Comparison of ENCODE assay signal across 8 cellular contexts in the genomic region with DNA sequence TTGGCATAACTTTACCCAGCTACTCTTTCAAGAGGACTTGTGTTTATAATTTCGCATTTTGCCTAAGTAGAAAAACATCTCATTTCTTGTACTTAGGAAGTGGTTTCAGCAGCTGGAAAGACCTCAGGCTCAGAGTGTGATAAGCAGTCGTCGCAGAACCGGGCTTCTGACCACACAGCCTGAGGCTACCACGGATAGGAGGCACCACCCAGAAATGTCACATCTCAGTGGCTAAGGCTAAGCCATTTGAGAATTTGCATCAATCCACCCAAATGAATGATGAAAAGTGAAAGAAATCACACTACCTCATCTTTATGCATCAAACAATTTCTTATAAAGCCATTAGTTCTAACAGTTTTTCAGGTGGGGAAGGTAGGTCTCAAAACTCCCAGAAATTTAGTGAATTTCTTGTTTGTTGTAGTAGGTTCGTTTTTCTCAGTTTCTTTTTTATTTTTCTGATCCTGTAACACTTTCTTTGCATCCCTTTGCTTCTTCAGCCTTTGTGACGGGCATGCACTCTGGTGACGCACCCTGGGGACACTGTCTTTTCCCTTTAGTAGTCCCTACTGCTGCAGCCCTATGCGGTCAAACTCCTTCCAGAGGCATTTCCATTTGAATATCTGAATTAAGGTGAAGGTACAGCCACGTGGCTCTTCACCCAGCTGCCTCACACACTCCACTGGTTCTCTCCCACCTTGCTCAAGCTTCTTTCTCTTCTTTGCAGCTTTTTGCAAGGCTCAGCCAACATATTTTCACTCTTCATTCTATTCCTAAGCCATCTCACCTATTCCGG.
DNase-seq lines count a peak whose midpoint lies in the region; ATAC-seq, FAIRE-seq and TF ChIP-seq lines count a peak whose summit lies in the region.

No MANE protein-coding gene starts in this region.

- no peaks in the 10 kb centered on the region for H3K9me3 Mint-ChIP-seq in activated CD8-positive, alpha-beta T cell treated with anti-CD3 and anti-CD28 coated beads for 36 hours

- no peak overlapping the region for H3K4me2 ChIP-seq in osteoblast (ENCODE audit: insufficient read depth, low read length)

- POLR2A ChIA-PET in activated CD8-positive, alpha-beta T cell treated with anti-CD3 and anti-CD28 coated beads for 36 hours (lab: Charles Lee), result no interaction called here

- H3K4me3 Mint-ChIP-seq in activated CD8-positive, alpha-beta T cell treated with anti-CD3 and anti-CD28 coated beads for 36 hours, result peak overlapping the region; percentile 35

- H3K9me3 ChIP-seq in osteoblast (ENCODE audit: low read depth, low read length) (no peaks in the 10 kb centered on the region), suprapubic skin (no peaks in the 10 kb centered on the region)

- H3K4me3 ChIP-seq in osteoblast (ENCODE audit: insufficient read depth, low read length) (no peak overlapping the region), suprapubic skin (no peak overlapping the region)

- intact Hi-C loops in activated CD8-positive, alpha-beta T cell treated with anti-CD3 and anti-CD28 coated beads for 36 hours (cut with micrococcal nuclease), result no loop called here

- H3K36me3 ChIP-seq in osteoblast (ENCODE audit: insufficient read depth, low read length) (no peaks in the 10 kb centered on the region), suprapubic skin (no peaks in the 10 kb centered on the region)

- no peak for TF ChIP-seq CTCF in activated CD8-positive, alpha-beta T cell treated with anti-CD3 and anti-CD28 coated beads for 36 hours (IDR thresholded peaks at IDR 0.05)
- TF ChIP-seq CTCF in osteoblast (IDR thresholded peaks at IDR 0.05; ENCODE audit: extremely low read depth, low read depth, low read length) (no peak), suprapubic skin (IDR thresholded peaks at IDR 0.05) (no peak)

- FAIRE-seq in GM12891 (lab: Jason Lieb, UNC), result peak; percentile 90

- H3K4me1 Mint-ChIP-seq in activated CD8-positive, alpha-beta T cell treated with anti-CD3 and anti-CD28 coated beads for 36 hours (ENCODE audit: low read depth), result peaks cover 42% of the 10 kb centered on the region

- TF ChIP-seq POLR2A in GM12891 (IDR thresholded peaks at IDR 0.05; ENCODE audit: low read depth, low read length) (no peak), suprapubic skin (IDR thresholded peaks at IDR 0.05) (no peak)

- no peaks in the 10 kb centered on the region for H3K36me3 Mint-ChIP-seq in activated CD8-positive, alpha-beta T cell treated with anti-CD3 and anti-CD28 coated beads for 36 hours (ENCODE audit: low read depth)

- WGBS in suprapubic skin, result 43% methylated on average over 11 of the region's 11 CpGs

- peak overlapping the region; percentile 44 for H2AFZ ChIP-seq in osteoblast (ENCODE audit: low read length)

- DNase-seq in GM12891 (ENCODE audit: insufficient read length, low spot score) (no peak), osteoblast (ENCODE audit: insufficient read length, low spot score, missing footprints) (no peak), suprapubic skin (ENCODE audit: low spot score in 2 of 2) (no peak), NCI-H2081 (lab: John Stamatoyannopoulos, UW) (no peak)
- DNase-seq in activated CD8-positive, alpha-beta T cell treated with anti-CD3 and anti-CD28 coated beads for 36 hours, result peak; percentile 76
- DNase-seq in activated CD4-positive, CD25-positive, alpha-beta regulatory T cell treated with anti-CD3 and anti-CD28 coated beads, Interleukin-2, amount 50 U/mL, for 72 hours, result no peak

- H3K27ac ChIP-seq in osteoblast (ENCODE audit: low read depth, low read length) (no peak overlapping the region), suprapubic skin (no peak overlapping the region)

- no peaks in the 10 kb centered on the region for H3K27me3 Mint-ChIP-seq in activated CD8-positive, alpha-beta T cell treated with anti-CD3 and anti-CD28 coated beads for 36 hours

- CTCF ChIA-PET in activated CD8-positive, alpha-beta T cell treated with anti-CD3 and anti-CD28 coated beads for 36 hours (lab: Charles Lee), result interaction anchor here (2.1 kb wide), 1 partner anchor 110 kb away, joined by 7 read pairs; no protein-coding TSS in a partner anchor

- H4K20me1 ChIP-seq in osteoblast (ENCODE audit: insufficient read depth, low read length), result no peaks in the 10 kb centered on the region

- ATAC-seq in GM21423 (IDR thresholded peaks at IDR 0.05; ENCODE audit: unreplicated experiment) (peak; percentile 83), HG03575 (IDR thresholded peaks at IDR 0.05; ENCODE audit: extremely low read depth, insufficient number of reproducible peaks, low FRiP score, unreplicated experiment) (peak; percentile 37)
- ATAC-seq in activated CD8-positive, alpha-beta T cell treated with anti-CD3 and anti-CD28 coated beads for 36 hours, result peak; percentile 90

- TF ChIP-seq EP300 in suprapubic skin (IDR thresholded peaks at IDR 0.05), result no peak

- peak overlapping the region; percentile 64 for H3K27ac Mint-ChIP-seq in activated CD8-positive, alpha-beta T cell treated with anti-CD3 and anti-CD28 coated beads for 36 hours

- H3K79me2 ChIP-seq in osteoblast (ENCODE audit: insufficient read depth, low read length), result no peaks in the 10 kb centered on the region

- no peaks in the 10 kb centered on the region for H3K4me1 ChIP-seq in osteoblast (ENCODE audit: insufficient read depth, low read length)
- peaks cover 3% of the 10 kb centered on the region for H3K4me1 ChIP-seq in suprapubic skin

- H3K27me3 ChIP-seq in osteoblast (ENCODE audit: insufficient read depth, low read length) (peaks cover 18% of the 10 kb centered on the region), suprapubic skin (no peaks in the 10 kb centered on the region)

TF ChIP-seq in GM12891, 5 proteins besides CTCF, POLR2A, EP300 and RAD21:
- TF ChIP-seq PAX5 (IDR thresholded peaks at IDR 0.05; ENCODE audit: insufficient read depth, low read length, severe bottlenecking) (no peak), POU2F2 (IDR thresholded peaks at IDR 0.05; ENCODE audit: low read depth, low read length) (peak; percentile 58; the same call in 1 of the 2 replicates)

Comparison
In these comparisons a context has a peak if more than half of its experiments do, and no peak if none do; other contexts are left out.
1. ATAC-seq: peak in every context shown above with its lines; median percentile 90 in activated CD8-positive, alpha-beta T cell treated with anti-CD3 and anti-CD28 coated beads for 36 hours; 83 in GM21423; 37 in HG03575.